Comparison of ENCODE assay signal across 9 cellular contexts in genomic region chr5:71778678-71779276, GRCh38. TPM values are rescaled to one million over a fixed set of nuclear protein-coding genes. Genes with fewer than 3 reads are reported as not detected.
DNase-seq lines count a peak whose midpoint lies in the region; ATAC-seq and TF ChIP-seq lines count a peak whose summit lies in the region.
"Had no signal": no experiment of that assay in that cellular context is flagged by ENCODE, and none has a peak within 500 bp of the region (broad histone marks: within the 10 kb centered on the region; RNA-seq: fewer than 3 reads in every experiment).

No MANE protein-coding gene starts in this region.

- H3K9me3 ChIP-seq in lower lobe of right lung, result no peaks in the 10 kb centered on the region

- TF ChIP-seq POLR2A in NB4 (IDR thresholded peaks at IDR 0.05; ENCODE audit: extremely low read depth, insufficient read length), result no peak

- no peaks in the 10 kb centered on the region for H3K36me3 ChIP-seq in lower lobe of right lung

- intact Hi-C loops in lower lobe of right lung (cut with DNase I) (no loop called here), left colon (cut with DNase I, micrococcal nuclease) (loop anchor here in 1 of 2 donors (5.0 kb wide), 1 partner anchor 534 kb away; no protein-coding TSS in a partner anchor)

- H3K27me3 ChIP-seq in lower lobe of right lung (ENCODE audit: low read depth), result no peaks in the 10 kb centered on the region

- ATAC-seq in lower lobe of right lung (no peak), left colon (no peak), HG03108 (IDR thresholded peaks at IDR 0.05; ENCODE audit: unreplicated experiment) (no peak)

- DNase-seq in GM12864 (ENCODE audit: low read depth) (no peak), NB4 (ENCODE audit: low read depth) (peak; percentile 45), astrocyte of the hippocampus (ENCODE audit: low read depth, low spot score) (peak; percentile 75), lower lobe of right lung (no peak), AG08396 (ENCODE audit: low spot score) (no peak), left colon (no peak)
- no peak for DNase-seq in stimulated activated CD4-positive, alpha-beta T cell treated with anti-CD3 and anti-CD28 coated beads, Interleukin-4, amount 100 ng/mL, for 24 hours

- TF ChIP-seq CTCF in GM12864 (IDR thresholded peaks at IDR 0.05; ENCODE audit: low read depth, low read length, missing control alignments), result peak; percentile 59
- peak; percentile 53 for TF ChIP-seq CTCF in NB4 (IDR thresholded peaks at IDR 0.05; ENCODE audit: low read depth, low read length)
- TF ChIP-seq CTCF in lower lobe of right lung (IDR thresholded peaks at IDR 0.05), result peak; percentile 45

- H3K4me1 ChIP-seq in lower lobe of right lung, result no peaks in the 10 kb centered on the region

- no peak overlapping the region for H3K4me3 ChIP-seq in GM12864 (ENCODE audit: low read depth, low read length)
- no peak overlapping the region for H3K4me3 ChIP-seq in NB4 (ENCODE audit: low read depth, low read length)
- H3K4me3 ChIP-seq in lower lobe of right lung, result no peak overlapping the region

- no peak overlapping the region for H3K27ac ChIP-seq in lower lobe of right lung

RNA-seq across cellular contexts. Expression of gene CARTPT, which starts 59.7 kb away (rescaled TPM):
- not detected for total RNA-seq in lower lobe of right lung
- under 1 TPM in 1 of 2 donors, not detected in 1; 0.39 TPM for total RNA-seq in left colon
- total RNA-seq: mononuclear cell had no signal

Comparison
In these comparisons a context has a peak if more than half of its experiments do, and no peak if none do; other contexts are left out.
1. DNase-seq: peak in NB4 (single experiment) and astrocyte of the hippocampus (single experiment); none in GM12864 (single experiment), lower lobe of right lung (single experiment), AG08396 (single experiment), left colon (0 of 2) and stimulated activated CD4-positive, alpha-beta T cell treated with anti-CD3 and anti-CD28 coated beads, Interleukin-4, amount 100 ng/mL, for 24 hours (single experiment).
2. Peak in every context shown above with its lines, with median percentiles within 50 percentile points of each other: CTCF ChIP-seq.